In the genomic region with DNA sequence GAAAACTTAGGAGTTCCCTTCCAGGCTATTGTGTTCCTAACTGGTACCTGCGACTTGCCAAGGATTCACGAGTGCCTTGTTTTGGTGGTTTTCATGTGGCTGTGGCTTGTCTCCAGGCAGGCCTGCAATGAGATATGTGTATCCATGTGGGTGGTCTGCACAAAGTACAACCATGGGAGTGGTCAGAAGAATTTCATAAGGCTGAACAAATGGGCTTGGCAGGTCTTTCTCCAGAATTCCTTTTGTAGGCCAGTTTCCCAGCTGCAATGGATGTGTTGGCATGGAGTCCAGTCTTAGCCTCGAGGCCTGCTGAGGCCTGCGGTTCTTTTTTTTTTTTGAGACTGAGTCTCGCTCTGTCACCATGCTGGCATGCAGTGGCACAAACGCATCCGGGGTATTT, we compare ENCODE assay signal across 16 cellular contexts. TPM values are rescaled to one million over a fixed set of nuclear protein-coding genes. Genes with fewer than 3 reads are reported as not detected.
A peak's percentile ranks its signal among the peaks of the same experiment; 100 is the strongest.
DNase-seq lines count a peak whose midpoint lies in the region; ATAC-seq, FAIRE-seq and TF ChIP-seq lines count a peak whose summit lies in the region.
"Had no signal": no experiment of that assay in that cellular context is flagged by ENCODE, and none has a peak within 500 bp of the region (broad histone marks: within the 10 kb centered on the region; RNA-seq: fewer than 3 reads in every experiment).

No MANE protein-coding gene starts in this region.

- no peaks in the 10 kb centered on the region for H3K4me1 ChIP-seq in lung (ENCODE audit: control insufficient read depth in 2 of 2, insufficient read depth in 2 of 2, low read length in 2 of 2)

- DNase-seq in M059J (ENCODE audit: low read depth) (peak; percentile 88), epidermal melanocyte (ENCODE audit: insufficient read length, low spot score) (peak; percentile 20), lung (ENCODE audit: low spot score) (peak; percentile 28), urothelium cell line (ENCODE audit: low spot score) (peak; percentile 56), NCI-H146 treated with DMSO at 0.1 percent for 48 hours (lab: John Stamatoyannopoulos, UW; ENCODE audit: unreplicated experiment) (no peak)
- DNase-seq in NK-92 treated with Interleukin-12 subunit alpha and Interleukin-12 subunit beta, amount 100 ng/mL, for 24 hours (lab: John Stamatoyannopoulos, UW) = no peak
- DNase-seq: activated CD4-positive, alpha-beta T cell treated with anti-CD3 and anti-CD28 coated beads, Interleukin-2, amount 10 ng/mL, durations not matched to agents 7 days and 5 days; activated naive CD8-positive, alpha-beta T cell treated with anti-CD3 and anti-CD28 coated beads, Interleukin-2, amount 10 ng/mL, durations not matched to agents 7 days and 5 days; activated T-cell treated with anti-CD3 and anti-CD28 coated beads, Interleukin-2, amount 50 U/mL, for 24 hours; cortex of kidney; NCI-H1048; NCI-H2171 treated with DMSO at 0.1 percent for 48 hours; T1000 had no signal

- FAIRE-seq in urothelium cell line (lab: Jason Lieb, UNC) = no peak

- TF ChIP-seq CTCF in lung (IDR thresholded peaks at IDR 0.05; ENCODE audit: control extremely low read depth, extremely low read depth) = no peak

- H3K27ac ChIP-seq in lung (ENCODE audit: low read depth in 1 of 2, low read length in 1 of 2) = no peak overlapping the region
- H3K27ac ChIP-seq: ovary had no signal

- H3K36me3 ChIP-seq in lung (ENCODE audit: control insufficient read depth in 2 of 2, insufficient read depth in 2 of 2, low read length in 2 of 2) = no peaks in the 10 kb centered on the region
- H3K36me3 ChIP-seq: ovary had no signal

- H3K9me3 ChIP-seq in lung (ENCODE audit: control insufficient read depth in 2 of 2, insufficient read depth in 1 of 2, low read length in 1 of 2) = no peaks in the 10 kb centered on the region
- H3K9me3 ChIP-seq: ovary had no signal

- WGBS in lung, 2 donors = 73 to 83% methylated on average over 7 of the region's 7 CpGs

- H3K27me3 ChIP-seq in lung (ENCODE audit: control insufficient read depth, insufficient read depth) = no peaks in the 10 kb centered on the region
- H3K27me3 ChIP-seq: ovary had no signal

- H3K4me3 ChIP-seq in lung = no peak overlapping the region
- H3K4me3 ChIP-seq: ovary had no signal

- no peak for ATAC-seq in lung (ENCODE audit: insufficient read depth, low FRiP score)
- no peak for ATAC-seq in HG03175 (IDR thresholded peaks at IDR 0.05; ENCODE audit: unreplicated experiment)
- ATAC-seq: esophagus mucosa had no signal

RNA-seq across cellular contexts. Expression of a gene that starts 28.8 kb away (rescaled TPM):
- 121 and 124 TPM in 2 replicates for total RNA-seq in M059J (2014; rRNA removed; shearing (Covaris generic))
- 1 to 10 TPM; 2.0 to 3.5 TPM for total RNA-seq in lung
- 1 to 10 TPM in 1 of 2 donors, under 1 TPM in 1; 0.88 to 1.0 TPM for polyA plus RNA-seq in lung

Comparison
In these comparisons a context has a peak if more than half of its experiments do, and no peak if none do; other contexts are left out.
1. DNase-seq: peak in M059J (single experiment), epidermal melanocyte (single experiment), lung (single experiment) and urothelium cell line (single experiment); none in NCI-H146 treated with DMSO at 0.1 percent for 48 hours (single experiment) and NK-92 treated with Interleukin-12 subunit alpha and Interleukin-12 subunit beta, amount 100 ng/mL, for 24 hours (single experiment).
2. RNA of a gene that starts 28.8 kb away (total RNA-seq): 121 to 124 TPM in M059J; 2.0 to 3.5 TPM in lung; every median in the first group is over 10 times any median in the second.